In the genomic region with DNA sequence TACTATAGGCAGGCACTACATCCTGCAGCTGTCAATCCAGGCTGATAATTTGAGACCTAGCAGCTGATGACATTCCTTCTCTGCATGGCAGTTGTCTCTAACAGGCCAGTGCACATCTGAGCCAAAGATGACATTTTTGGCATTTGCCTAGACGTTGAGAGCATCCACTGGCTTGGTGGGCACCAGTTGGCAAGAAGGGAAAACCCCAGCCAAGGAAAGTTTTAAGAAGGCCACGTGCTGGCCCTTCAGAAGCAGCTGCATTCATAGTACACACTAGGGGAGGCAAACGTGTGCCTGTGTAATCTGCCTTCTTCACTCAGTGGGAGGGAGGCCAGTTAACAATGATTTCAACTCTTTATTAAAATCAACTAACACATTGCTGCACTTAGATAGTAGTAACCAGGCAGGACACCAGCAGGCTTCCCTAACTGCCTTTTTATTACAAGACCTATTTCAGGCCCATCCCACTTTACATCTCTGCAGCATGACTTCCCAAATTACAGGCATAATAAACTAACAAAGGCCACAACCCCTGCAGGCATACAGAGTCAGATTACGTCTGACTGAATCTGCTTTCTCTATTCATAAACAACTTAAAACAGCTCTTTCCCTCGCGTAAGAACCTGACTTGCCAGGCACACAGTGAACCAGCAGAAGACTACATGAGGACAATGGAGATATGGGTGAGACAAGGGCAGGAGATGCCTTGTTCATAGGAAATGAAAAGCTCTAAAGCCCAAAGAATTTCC, we compare ENCODE assay signal across 8 cellular contexts.
DNase-seq lines count a peak whose midpoint lies in the region; ATAC-seq lines count a peak whose summit lies in the region.

No MANE protein-coding gene starts in this region.

- intact Hi-C loops in left cardiac atrium (cut with DNase I), result no loop called here

- H3K4me1 ChIP-seq in skeletal muscle tissue (ENCODE audit: control insufficient read depth in 3 of 3, insufficient read depth in 3 of 3, low read length in 3 of 3), result peaks cover 47 to 66% (median 55%) of the 10 kb centered on the region in 3 donors

- no peak overlapping the region for H3K9ac ChIP-seq in skeletal muscle tissue (ENCODE audit: low read depth in 1 of 3, low read length in 3 of 3)

- DNase-seq in LHCN-M2 (ENCODE audit: low read depth) (peak; percentile 53), SK-N-DZ (ENCODE audit: low spot score) (peak; percentile 57), left cardiac atrium (no peak), midbrain (lab: John Stamatoyannopoulos, UW) (no peak), SKM-1 treated with dmso at 0.1 percent for 144 hours (lab: John Stamatoyannopoulos, UW; ENCODE audit: unreplicated experiment) (no peak)
- DNase-seq in activated CD8-positive, alpha-beta memory T cell treated with anti-CD3 and anti-CD28 coated beads, Interleukin-2, amount 50 U/mL, for 48 hours, result no peak
- no peak for DNase-seq in activated T-cell treated with anti-CD3 and anti-CD28 coated beads, Interleukin-2, amount 50 U/mL, for 24 hours

- H3K27ac ChIP-seq in skeletal muscle tissue (ENCODE audit: low read depth, low read length), result peak overlapping the region; percentile 69

- peaks cover 1% of the 10 kb centered on the region for H3K27me3 Mint-ChIP-seq in activated T-cell treated with anti-CD3 and anti-CD28 coated beads, Interleukin-2, amount 50 U/mL, for 24 hours

- no peak overlapping the region for H3K27ac Mint-ChIP-seq in activated T-cell treated with anti-CD3 and anti-CD28 coated beads, Interleukin-2, amount 50 U/mL, for 24 hours

- H3K36me3 ChIP-seq in skeletal muscle tissue (ENCODE audit: control insufficient read depth in 3 of 3, insufficient read depth in 3 of 3, low read length in 3 of 3), result no peaks in the 10 kb centered on the region

- no peaks in the 10 kb centered on the region for H3K36me3 Mint-ChIP-seq in activated T-cell treated with anti-CD3 and anti-CD28 coated beads, Interleukin-2, amount 50 U/mL, for 24 hours (ENCODE audit: low read depth)

- no peaks in the 10 kb centered on the region for H3K4me1 Mint-ChIP-seq in activated T-cell treated with anti-CD3 and anti-CD28 coated beads, Interleukin-2, amount 50 U/mL, for 24 hours (ENCODE audit: low read depth)

- peak overlapping the region; percentile 23 to 25 (median 24) for H3K4me3 ChIP-seq in skeletal muscle tissue (ENCODE audit: low read length in 3 of 3)

- H3K9me3 Mint-ChIP-seq in activated T-cell treated with anti-CD3 and anti-CD28 coated beads, Interleukin-2, amount 50 U/mL, for 24 hours, result no peaks in the 10 kb centered on the region

- peak; percentile 59 to 76 for ATAC-seq in left cardiac atrium

- H3K9me3 ChIP-seq in skeletal muscle tissue (ENCODE audit: control insufficient read depth in 3 of 3, low read length in 3 of 3), result no peaks in the 10 kb centered on the region

- no peak overlapping the region for H3K4me3 Mint-ChIP-seq in activated T-cell treated with anti-CD3 and anti-CD28 coated beads, Interleukin-2, amount 50 U/mL, for 24 hours

- H3K27me3 ChIP-seq in skeletal muscle tissue (ENCODE audit: control insufficient read depth in 3 of 3, insufficient read depth in 3 of 3, low read length in 3 of 3), result no peaks in the 10 kb centered on the region

Comparison
In these comparisons a context has a peak if more than half of its experiments do, and no peak if none do; other contexts are left out.
1. DNase-seq: peak in LHCN-M2 (single experiment) and SK-N-DZ (single experiment); none in left cardiac atrium (single experiment), midbrain (single experiment), activated CD8-positive, alpha-beta memory T cell treated with anti-CD3 and anti-CD28 coated beads, Interleukin-2, amount 50 U/mL, for 48 hours (single experiment), activated T-cell treated with anti-CD3 and anti-CD28 coated beads, Interleukin-2, amount 50 U/mL, for 24 hours (single experiment) and SKM-1 treated with dmso at 0.1 percent for 144 hours (single experiment).